In the genomic region with DNA sequence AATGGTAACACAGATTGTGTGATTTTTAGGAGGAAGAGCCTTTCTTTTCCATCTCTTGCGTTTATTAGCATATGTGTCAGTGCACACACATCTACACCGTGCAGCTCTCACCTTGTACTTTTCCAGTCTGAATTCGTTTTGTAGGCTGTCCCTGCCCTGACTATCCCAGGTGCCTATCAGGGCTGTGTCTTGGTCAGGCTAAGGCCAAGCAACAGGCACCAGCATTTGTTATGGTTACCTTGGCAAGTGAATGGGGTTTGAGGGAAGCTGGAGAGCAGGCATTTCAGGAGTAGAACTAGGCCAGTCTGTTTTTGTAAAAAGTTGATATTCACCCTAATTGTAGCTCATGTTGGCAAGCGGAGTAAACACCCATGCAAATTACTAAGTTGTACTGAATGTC, we compare ENCODE assay signal across 19 cellular contexts.
A peak's percentile ranks its signal among the peaks of the same experiment; 100 is the strongest.
DNase-seq lines count a peak whose midpoint lies in the region; ATAC-seq, FAIRE-seq and TF ChIP-seq lines count a peak whose summit lies in the region.
"Had no signal": no experiment of that assay in that cellular context is flagged by ENCODE, and none has a peak within 500 bp of the region (broad histone marks: within the 10 kb centered on the region; RNA-seq: fewer than 3 reads in every experiment).

No MANE protein-coding gene starts in this region.

- H3K27me3 ChIP-seq in mesenchymal stem cell (ENCODE audit: control insufficient read depth in 1 of 2, insufficient read depth in 1 of 2, low read length in 2 of 2), result no peaks in the 10 kb centered on the region
- H3K27me3 ChIP-seq in upper lobe of right lung, result no peaks in the 10 kb centered on the region
- H3K27me3 ChIP-seq: testis had no signal

- peak overlapping the region; percentile 24 for H3K27ac Mint-ChIP-seq in stimulated activated naive CD8-positive, alpha-beta T cell treated with anti-CD3 and anti-CD28 coated beads, Interleukin-15, Interleukin-2, amounts not matched to agents 100 ng/mL and 50 ng/mL, for 24 hours
- H3K27ac Mint-ChIP-seq: memory B cell, nephron progenitor cell had no signal

- no peak for TF ChIP-seq CTCF in upper lobe of right lung (IDR thresholded peaks at IDR 0.05)

- no peaks in the 10 kb centered on the region for H3K36me3 ChIP-seq in mesenchymal stem cell (ENCODE audit: control insufficient read depth in 1 of 2, insufficient read depth in 2 of 2, low read depth in 1 of 2, low read length in 2 of 2)
- H3K36me3 ChIP-seq in upper lobe of right lung, result no peaks in the 10 kb centered on the region
- H3K36me3 ChIP-seq: WERI-Rb-1 had no signal

- H3K4me1 Mint-ChIP-seq in stimulated activated naive CD8-positive, alpha-beta T cell treated with anti-CD3 and anti-CD28 coated beads, Interleukin-15, Interleukin-2, amounts not matched to agents 100 ng/mL and 50 ng/mL, for 24 hours (ENCODE audit: low read depth), result peaks cover 76% of the 10 kb centered on the region

- no peaks in the 10 kb centered on the region for H3K27me3 Mint-ChIP-seq in stimulated activated naive CD8-positive, alpha-beta T cell treated with anti-CD3 and anti-CD28 coated beads, Interleukin-15, Interleukin-2, amounts not matched to agents 100 ng/mL and 50 ng/mL, for 24 hours
- H3K27me3 Mint-ChIP-seq: memory B cell had no signal

- peaks cover 19% of the 10 kb centered on the region for H3K79me1 ChIP-seq in mesenchymal stem cell (replicated peaks; ENCODE audit: low read length, poor library complexity, severe bottlenecking)

- no peak overlapping the region for H3K23ac ChIP-seq in mesenchymal stem cell (ENCODE audit: low read length in 2 of 2)

- no peak overlapping the region for H2AFZ ChIP-seq in mesenchymal stem cell (ENCODE audit: low read depth, low read length)

- H2BK5ac ChIP-seq in mesenchymal stem cell (ENCODE audit: low read depth, low read length, poor library complexity, severe bottlenecking), result no peak overlapping the region

- H2BK15ac ChIP-seq in mesenchymal stem cell (ENCODE audit: low read depth, poor library complexity, severe bottlenecking), result no peak overlapping the region

- no peak for FAIRE-seq in GM19239 (lab: Jason Lieb, UNC)
- FAIRE-seq: GM12878, HTR-8/SVneo had no signal

- peaks cover 7% of the 10 kb centered on the region for H3K36me3 Mint-ChIP-seq in stimulated activated naive CD8-positive, alpha-beta T cell treated with anti-CD3 and anti-CD28 coated beads, Interleukin-15, Interleukin-2, amounts not matched to agents 100 ng/mL and 50 ng/mL, for 24 hours (ENCODE audit: low read depth)

- no peak overlapping the region for H3K4me3 Mint-ChIP-seq in stimulated activated naive CD8-positive, alpha-beta T cell treated with anti-CD3 and anti-CD28 coated beads, Interleukin-15, Interleukin-2, amounts not matched to agents 100 ng/mL and 50 ng/mL, for 24 hours
- H3K4me3 Mint-ChIP-seq: memory B cell, nephron progenitor cell had no signal

- H3K9ac ChIP-seq in mesenchymal stem cell (ENCODE audit: low read length), result peak overlapping the region; percentile 52

- H3K4ac ChIP-seq in mesenchymal stem cell (ENCODE audit: low read depth in 1 of 2, low read length in 2 of 2), result peak overlapping the region in 1 of 2 experiments; percentile 9

- WGBS in mesenchymal stem cell, result 67% methylated on average over 3 of the region's 4 CpGs

- no peak overlapping the region for H2BK12ac ChIP-seq in mesenchymal stem cell (ENCODE audit: low read length in 2 of 2)

- H3K4me3 ChIP-seq in mesenchymal stem cell (ENCODE audit: insufficient read depth in 1 of 2, low read depth in 1 of 2, low read length in 2 of 2) (no peak overlapping the region), upper lobe of right lung (no peak overlapping the region)
- H3K4me3 ChIP-seq: GM12878, testis had no signal

- no peak overlapping the region for H2BK120ac ChIP-seq in mesenchymal stem cell (ENCODE audit: low read depth, low read length)

- no peak overlapping the region for H4K91ac ChIP-seq in mesenchymal stem cell (ENCODE audit: low read length)

- no peak overlapping the region for H4K8ac ChIP-seq in mesenchymal stem cell (ENCODE audit: low read length)

- peak overlapping the region in 1 of 2 experiments; percentile 67 for H3K18ac ChIP-seq in mesenchymal stem cell (ENCODE audit: low read depth in 1 of 2, low read length in 2 of 2)

- no peak overlapping the region for H3K14ac ChIP-seq in mesenchymal stem cell (ENCODE audit: low read length in 2 of 2)

- H3K9me3 Mint-ChIP-seq in stimulated activated naive CD8-positive, alpha-beta T cell treated with anti-CD3 and anti-CD28 coated beads, Interleukin-15, Interleukin-2, amounts not matched to agents 100 ng/mL and 50 ng/mL, for 24 hours, result no peaks in the 10 kb centered on the region
- H3K9me3 Mint-ChIP-seq: memory B cell, nephron progenitor cell had no signal

- no peak overlapping the region for H3K27ac ChIP-seq in mesenchymal stem cell (ENCODE audit: low read length, poor library complexity, severe bottlenecking)
- peak overlapping the region; percentile 5 for H3K27ac ChIP-seq in upper lobe of right lung
- H3K27ac ChIP-seq: testis, WERI-Rb-1 had no signal

- no peak for DNase-seq in stimulated activated naive CD8-positive, alpha-beta T cell treated with anti-CD3 and anti-CD28 coated beads, Interleukin-15, Interleukin-2, amounts not matched to agents 100 U/mL and 50 U/mL, for 24 hours
- peak; percentile 21 for DNase-seq in cerebellar cortex (ENCODE audit: low spot score)
- DNase-seq in mesenchymal stem cell, result no peak
- no peak for DNase-seq in upper lobe of right lung
- DNase-seq in GM19239 (ENCODE audit: insufficient read length, low spot score), result no peak
- no peak for DNase-seq in NCI-H1092 (lab: John Stamatoyannopoulos, UW)
- DNase-seq in NK-92 treated with Interleukin-12 subunit alpha and Interleukin-12 subunit beta, amount 100 ng/mL, for 24 hours (lab: John Stamatoyannopoulos, UW), result no peak
- DNase-seq: activated CD8-positive, alpha-beta memory T cell treated with anti-CD3 and anti-CD28 coated beads for 24 hours; activated effector memory CD4-positive, alpha-beta T cell treated with anti-CD3 and anti-CD28 coated beads, Interleukin-2, amount 50 U/mL, for 16 hours; cortex of kidney; GDM1; NCI-H1694; nephron progenitor cell; testis; WERI-Rb-1 had no signal

- H3K4me1 ChIP-seq in mesenchymal stem cell (ENCODE audit: control insufficient read depth, insufficient read depth, low read depth, low read length), result peaks cover 5% of the 10 kb centered on the region
- peaks cover 24% of the 10 kb centered on the region for H3K4me1 ChIP-seq in upper lobe of right lung

- H3K4me2 ChIP-seq in mesenchymal stem cell (ENCODE audit: low read length, poor library complexity, severe bottlenecking), result no peak overlapping the region

- ATAC-seq in stimulated activated naive CD8-positive, alpha-beta T cell treated with anti-CD3 and anti-CD28 coated beads, Interleukin-15, Interleukin-2, amounts not matched to agents 100 U/mL and 50 U/mL, for 24 hours, result no peak
- ATAC-seq in upper lobe of right lung, result no peak
- ATAC-seq: GM12878 had no signal

- no peak overlapping the region for H2AK5ac ChIP-seq in mesenchymal stem cell (ENCODE audit: low read length, severe bottlenecking)

- H3K9me3 ChIP-seq in mesenchymal stem cell (ENCODE audit: control insufficient read depth, low read length) (no peaks in the 10 kb centered on the region), upper lobe of right lung (no peaks in the 10 kb centered on the region)
- H3K9me3 ChIP-seq: testis had no signal

- intact Hi-C loops in upper lobe of right lung (cut with DNase I), result no loop called here
